In the genomic region with DNA sequence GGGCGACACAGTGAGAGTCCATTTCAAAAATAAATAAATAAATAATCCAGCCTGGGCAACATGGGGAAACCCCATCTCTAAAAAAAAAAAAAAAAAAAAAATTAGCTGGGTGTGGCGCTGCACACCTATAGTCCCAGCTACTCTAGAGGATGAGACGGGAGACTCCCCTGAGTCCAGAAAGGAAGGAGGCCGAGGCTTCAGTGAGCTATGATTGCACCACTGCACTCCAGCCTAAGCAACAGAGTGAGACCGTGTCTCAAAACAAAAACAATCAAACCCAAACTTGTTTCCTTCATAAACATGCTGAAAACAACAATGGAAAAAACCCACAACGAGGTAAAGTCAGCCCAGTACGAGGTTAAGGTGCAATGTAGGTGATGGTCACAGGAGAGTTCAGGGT, we compare ENCODE assay signal across 8 cellular contexts. TPM values are rescaled to one million over a fixed set of nuclear protein-coding genes. Genes with fewer than 3 reads are reported as not detected.
DNase-seq lines count a peak whose midpoint lies in the region; ATAC-seq and TF ChIP-seq lines count a peak whose summit lies in the region.

No MANE protein-coding gene starts in this region.

- H2AFZ ChIP-seq in neural cell (ENCODE audit: low read depth, low read length), result no peak overlapping the region

- H3K9me2 ChIP-seq in neural cell (ENCODE audit: insufficient read depth, low read length), result no peaks in the 10 kb centered on the region

- DNase-seq in CD1c-positive myeloid dendritic cell (ENCODE audit: extremely low spot score) (peak; percentile 56), NAMALWA (ENCODE audit: low spot score) (peak; percentile 62), germinal center (ENCODE audit: low spot score) (no peak), NCI-H2107 treated with DMSO at 0.1 percent for 48 hours (lab: John Stamatoyannopoulos, UW; ENCODE audit: unreplicated experiment) (no peak)

- no peak for TF ChIP-seq CTCF in neural cell (IDR thresholded peaks at IDR 0.05; ENCODE audit: poor library complexity, severe bottlenecking)

- ATAC-seq in HG03039 (IDR thresholded peaks at IDR 0.05; ENCODE audit: unreplicated experiment) (no peak), GM19452 (IDR thresholded peaks at IDR 0.05; ENCODE audit: unreplicated experiment) (no peak)

- peak overlapping the region; percentile 76 for H3K9ac ChIP-seq in neural cell (ENCODE audit: low read length)

- H3K27me3 ChIP-seq in ectodermal cell (ENCODE audit: control insufficient read depth, insufficient read depth, low read length, poor library complexity, severe bottlenecking) (no peaks in the 10 kb centered on the region), neural cell (ENCODE audit: insufficient read depth, low read depth, low read length) (no peaks in the 10 kb centered on the region)

- TF ChIP-seq EP300 in neural cell (conservative IDR thresholded peaks at IDR 0.05; ENCODE audit: poor library complexity, severe bottlenecking), result no peak

- H3K36me3 ChIP-seq in ectodermal cell (ENCODE audit: control insufficient read depth, insufficient read depth, low read length) (peaks cover 15% of the 10 kb centered on the region), neural cell (ENCODE audit: insufficient read depth, low read length) (no peaks in the 10 kb centered on the region)

- H3K4me3 ChIP-seq in ectodermal cell (ENCODE audit: insufficient read depth, low read depth, low read length) (peak overlapping the region; percentile 99), neural cell (ENCODE audit: low read length) (peak overlapping the region; percentile 89)

- peaks cover 13% of the 10 kb centered on the region for H3K4me1 ChIP-seq in ectodermal cell (ENCODE audit: control insufficient read depth, insufficient read depth, low read length)

- H3K27ac ChIP-seq in ectodermal cell (ENCODE audit: insufficient read depth, low read depth, low read length, poor library complexity, severe bottlenecking), result no peak overlapping the region
- no peak overlapping the region for H3K27ac ChIP-seq in neural cell (ENCODE audit: low read length)

- H3K79me2 ChIP-seq in neural cell (replicated peaks; ENCODE audit: insufficient read depth, low read length), result peaks cover 15% of the 10 kb centered on the region

- peak overlapping the region; percentile 79 for H3K4me2 ChIP-seq in neural cell (ENCODE audit: low read length)

- no peaks in the 10 kb centered on the region for H3K9me3 ChIP-seq in ectodermal cell (ENCODE audit: control insufficient read depth, low read length)
- no peaks in the 10 kb centered on the region for H3K9me3 ChIP-seq in neural cell (ENCODE audit: low read length)

- H3F3A ChIP-seq in neural cell (ENCODE audit: insufficient read depth, low read length, poor library complexity, severe bottlenecking), result no peaks in the 10 kb centered on the region

- no peak for TF ChIP-seq RAD21 in neural cell (conservative IDR thresholded peaks at IDR 0.05)

- WGBS in ectodermal cell, 2 experiments, result 70 to 74% methylated on average over 7 of the region's 7 CpGs

- no peaks in the 10 kb centered on the region for H4K20me1 ChIP-seq in neural cell (ENCODE audit: insufficient read depth)

TF ChIP-seq in neural cell, 6 proteins besides CTCF, POLR2A, EP300 and RAD21:
- TF ChIP-seq POLR2AphosphoS5 (IDR thresholded peaks at IDR 0.05) (no peak), SMC3 (conservative IDR thresholded peaks at IDR 0.05; ENCODE audit: poor library complexity) (no peak), MXI1 (conservative IDR thresholded peaks at IDR 0.05; ENCODE audit: poor library complexity, severe bottlenecking) (no peak), EZH2 (IDR thresholded peaks at IDR 0.05; ENCODE audit: borderline replicate concordance, insufficient read depth, low read length, poor library complexity, severe bottlenecking) (no peak), TAF1 (IDR thresholded peaks at IDR 0.05; ENCODE audit: low read depth) (no peak), REST (IDR thresholded peaks at IDR 0.05; ENCODE audit: borderline replicate concordance) (no peak)
TF ChIP-seq in neural cell: peak in this region for 0.

RNA-seq across cellular contexts. Expression of gene COX19, which starts 1.2 kb away (rescaled TPM):
- 12.7 TPM for polyA plus RNA-seq in ectodermal cell (2013, experiment 1 of 4)
- 13.7 TPM for polyA plus RNA-seq in ectodermal cell (2013, experiment 2 of 4)
- polyA plus RNA-seq in ectodermal cell (2013, experiment 3 of 4), result 11.3 TPM
- polyA plus RNA-seq in ectodermal cell (2013, experiment 4 of 4), result 13.7 TPM
- polyA plus RNA-seq in neural cell, result 16.0 and 25.9 TPM in 2 replicates
- polyA minus RNA-seq in neural cell, result 18.6 and 21.9 TPM in 2 replicates

RNA-seq across cellular contexts. Expression of gene CYP2W1, which starts 8.8 kb away (rescaled TPM):
- not detected for polyA plus RNA-seq in ectodermal cell (2013, experiment 1 of 4)
- polyA plus RNA-seq in ectodermal cell (2013, experiment 2 of 4), result not detected
- polyA plus RNA-seq in ectodermal cell (2013, experiment 3 of 4), result not detected
- not detected for polyA plus RNA-seq in ectodermal cell (2013, experiment 4 of 4)
- not detected in 2 replicates for polyA plus RNA-seq in neural cell
- polyA minus RNA-seq in neural cell, result not detected in 2 replicates

RNA-seq across cellular contexts. Expression of gene ADAP1, which starts 19.7 kb away (rescaled TPM):
- 1.6 TPM for polyA plus RNA-seq in ectodermal cell (2013, experiment 1 of 4)
- polyA plus RNA-seq in ectodermal cell (2013, experiment 2 of 4), result 0.73 TPM
- 1.4 TPM for polyA plus RNA-seq in ectodermal cell (2013, experiment 3 of 4)
- 0.77 TPM for polyA plus RNA-seq in ectodermal cell (2013, experiment 4 of 4)
- 76.8 and 96.1 TPM in 2 replicates for polyA plus RNA-seq in neural cell
- 65.8 and 72.1 TPM in 2 replicates for polyA minus RNA-seq in neural cell

Comparison
In these comparisons a context has a peak if more than half of its experiments do, and no peak if none do; other contexts are left out.
1. DNase-seq: peak in CD1c-positive myeloid dendritic cell (single experiment) and NAMALWA (single experiment); none in germinal center (single experiment) and NCI-H2107 treated with DMSO at 0.1 percent for 48 hours (single experiment).